In the genomic region with DNA sequence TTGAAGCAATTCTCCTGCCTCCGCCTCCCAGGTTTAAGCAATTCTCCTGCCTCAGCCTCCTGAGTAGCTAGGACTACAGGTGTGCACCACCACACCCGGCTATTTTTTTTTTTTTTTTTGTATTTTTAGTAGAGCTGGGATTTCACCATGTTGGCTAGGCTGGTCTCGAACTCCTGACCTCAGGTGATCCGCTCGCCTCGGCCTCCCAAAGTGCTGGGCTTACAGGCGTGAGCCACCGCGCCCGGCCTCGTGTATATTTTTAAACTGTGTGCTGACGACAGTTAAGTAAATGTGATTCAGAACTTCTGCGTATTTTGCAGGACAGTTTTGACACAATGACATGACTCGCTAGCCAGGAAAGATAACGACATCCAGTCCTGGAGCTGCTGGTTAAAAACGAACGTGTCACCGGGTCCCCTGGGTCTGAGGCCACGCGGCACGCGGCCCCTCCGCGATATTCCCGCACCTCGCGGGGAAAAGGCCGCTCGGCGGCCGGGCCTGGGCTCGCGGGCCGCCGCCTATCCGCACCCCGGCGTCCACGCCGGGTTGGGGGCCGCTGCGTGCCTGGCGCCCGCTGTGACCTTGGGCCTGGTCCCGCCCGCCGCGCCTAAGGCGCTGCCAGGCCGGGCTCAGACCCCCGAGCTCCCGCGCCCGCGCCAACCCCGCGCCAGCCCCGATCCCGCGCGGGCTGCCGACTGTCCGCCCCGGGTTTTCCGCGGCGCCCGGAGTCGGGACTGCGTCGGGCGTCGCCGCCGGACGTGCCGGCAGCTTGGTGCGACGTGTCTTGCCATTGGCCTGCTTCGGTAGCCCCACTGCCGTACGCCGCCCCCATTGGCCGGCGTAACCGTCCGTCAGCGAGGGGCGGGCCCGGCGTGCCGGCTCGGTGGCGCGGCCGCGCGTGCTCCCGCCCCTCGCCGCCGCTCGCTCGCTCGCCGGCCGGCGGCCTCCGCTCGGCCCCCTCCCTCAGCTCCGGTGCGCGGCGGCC, we compare ENCODE assay signal across 8 cellular contexts. TPM values are rescaled to one million over a fixed set of nuclear protein-coding genes. Genes with fewer than 3 reads are reported as not detected.
DNase-seq lines count a peak whose midpoint lies in the region; ATAC-seq and TF ChIP-seq lines count a peak whose summit lies in the region.

Gene FOXK2, plus strand, starts transcription at position 907 of the 985 bp plus-strand sequence. CDS start 157 bp downstream, outside the sequence.

- peak within 1 kb of the TSS; percentile 89 for H3K27ac Mint-ChIP-seq in CD8-positive, alpha-beta T cell

- H3K4me1 ChIP-seq in CD8-positive, alpha-beta T cell (ENCODE audit: insufficient read depth, low read length), result peaks cover 17% of the 10 kb centered on the region

- H3K4me3 Mint-ChIP-seq in CD8-positive, alpha-beta T cell, result peak within 1 kb of the TSS; percentile 86

- DNase-seq in CD8-positive, alpha-beta T cell, result peak; percentile 86 to 97 (median 92)
- DNase-seq in HL-60 (ENCODE audit: low read depth in 1 of 2, low spot score in 1 of 2), result peak; percentile 91 to 92
- peak; percentile 89 for DNase-seq in NOMO-1 treated with DMSO at 0.1 percent for 48 hours (lab: John Stamatoyannopoulos, UW; ENCODE audit: unreplicated experiment)
- peak; percentile 88 for DNase-seq in effector CD8-positive, alpha-beta T cell (lab: John Stamatoyannopoulos, UW)
- peak; percentile 97 to 98 for DNase-seq in lung microvascular endothelial cell (ENCODE audit: low read depth in 2 of 2)
- DNase-seq in stimulated activated CD4-positive, alpha-beta T cell treated with anti-CD3 and anti-CD28 coated beads, TNF-alpha, amount 100 ng/mL, for 24 hours (ENCODE audit: low read depth in 3 of 3), result peak; percentile 80 to 92 (median 90)

- peaks cover 31% of the 10 kb centered on the region for H3K4me1 Mint-ChIP-seq in CD8-positive, alpha-beta T cell (ENCODE audit: low read depth)

- POLR2A ChIA-PET in CD8-positive, alpha-beta T cell (lab: Charles Lee), result interaction anchor here (0.6 to 2.2 kb wide), 14 partner anchors 9 to 507 kb away, joined by 3 to 20 read pairs (median 4); partner anchors contain the start of genes CSNK1D and NARF
- POLR2A ChIA-PET in activated CD8-positive, alpha-beta memory T cell treated with anti-CD3 and anti-CD28 coated beads for 36 hours (lab: Charles Lee), result interaction anchor here (0.6 to 2.2 kb wide), 10 partner anchors 11 to 74 kb away, joined by 3 to 8 read pairs (median 4); partner anchors contain the start of gene NARF

- H3K27me3 Mint-ChIP-seq in CD8-positive, alpha-beta T cell (ENCODE audit: low read depth), result no peaks in the 10 kb centered on the region

- H3K9me3 ChIP-seq in CD8-positive, alpha-beta T cell (ENCODE audit: low read length), result no peaks in the 10 kb centered on the region

- H3K27me3 ChIP-seq in CD8-positive, alpha-beta T cell (ENCODE audit: insufficient read depth, low read length), result no peaks in the 10 kb centered on the region
- H3K27me3 ChIP-seq in HL-60 (ENCODE audit: insufficient read depth, poor library complexity, severe bottlenecking), result no peaks in the 10 kb centered on the region

- peak within 1 kb of the TSS; percentile 84 for H3K4me3 ChIP-seq in CD8-positive, alpha-beta T cell (ENCODE audit: low read depth, low read length)
- H3K4me3 ChIP-seq in HL-60 (replicated peaks; ENCODE audit: insufficient read depth, low read length), result peak within 1 kb of the TSS; percentile 87

- no peaks in the 10 kb centered on the region for H3K36me3 ChIP-seq in CD8-positive, alpha-beta T cell (ENCODE audit: insufficient read depth, low read length)

- no peak for TF ChIP-seq CTCF in CD8-positive, alpha-beta T cell (IDR thresholded peaks at IDR 0.05)
- TF ChIP-seq CTCF in HL-60 (IDR thresholded peaks at IDR 0.05; ENCODE audit: insufficient read depth, low read length), result no peak

- peaks cover 11% of the 10 kb centered on the region for H3K36me3 Mint-ChIP-seq in CD8-positive, alpha-beta T cell

- CTCF ChIA-PET in CD8-positive, alpha-beta T cell (lab: Charles Lee), result interaction anchor here (0.6 to 1.2 kb wide), 4 partner anchors 32 to 168 kb away, joined by 3 to 4 read pairs (median 3); no protein-coding TSS in a partner anchor
- CTCF ChIA-PET in activated CD8-positive, alpha-beta memory T cell treated with anti-CD3 and anti-CD28 coated beads for 36 hours (lab: Charles Lee), result interaction anchor here (1.0 to 1.2 kb wide), 3 partner anchors 13 to 23 kb away, joined by 3 to 4 read pairs (median 3); no protein-coding TSS in a partner anchor

- intact Hi-C loops in CD8-positive, alpha-beta T cell (cut with DNase I, micrococcal nuclease), result loop anchor here (1.0 to 5.0 kb wide), 8 partner anchors 22 to 1007 kb away; partner anchors contain the start of genes CYBC1 (in 2 of the 2), NARF (in 2 of the 2) and ACTG1 (in 1 of the 2)

- peak; percentile 98 for ATAC-seq in CD8-positive, alpha-beta T cell
- ATAC-seq in GM19455 (IDR thresholded peaks at IDR 0.05; ENCODE audit: unreplicated experiment), result peak; percentile 95

- peak within 1 kb of the TSS; percentile 85 for H3K27ac ChIP-seq in CD8-positive, alpha-beta T cell (ENCODE audit: low read depth, low read length)
- peak within 1 kb of the TSS; percentile 95 for H3K27ac ChIP-seq in HL-60 (replicated peaks)

- H3K9me3 Mint-ChIP-seq in CD8-positive, alpha-beta T cell, result no peaks in the 10 kb centered on the region

RNA-seq across cellular contexts. Expression of gene FOXK2, which starts in this region (rescaled TPM):
- total RNA-seq in CD8-positive, alpha-beta T cell, result 10 to 100 TPM; 36.1 to 37.7 TPM
- total RNA-seq in activated CD8-positive, alpha-beta memory T cell treated with anti-CD3 and anti-CD28 coated beads for 36 hours, result 10 to 100 TPM; 73.1 to 74.9 TPM
- 15.0 and 24.8 TPM in 2 replicates for total RNA-seq in lung microvascular endothelial cell

Comparison
In these comparisons a context has a peak if more than half of its experiments do, and no peak if none do; other contexts are left out.
1. Peak in every context shown above with its lines: DNase-seq, ATAC-seq, H3K4me3 ChIP-seq and H3K27ac ChIP-seq.